1 cellular context compared by ENCODE assay signal in the genomic region with DNA sequence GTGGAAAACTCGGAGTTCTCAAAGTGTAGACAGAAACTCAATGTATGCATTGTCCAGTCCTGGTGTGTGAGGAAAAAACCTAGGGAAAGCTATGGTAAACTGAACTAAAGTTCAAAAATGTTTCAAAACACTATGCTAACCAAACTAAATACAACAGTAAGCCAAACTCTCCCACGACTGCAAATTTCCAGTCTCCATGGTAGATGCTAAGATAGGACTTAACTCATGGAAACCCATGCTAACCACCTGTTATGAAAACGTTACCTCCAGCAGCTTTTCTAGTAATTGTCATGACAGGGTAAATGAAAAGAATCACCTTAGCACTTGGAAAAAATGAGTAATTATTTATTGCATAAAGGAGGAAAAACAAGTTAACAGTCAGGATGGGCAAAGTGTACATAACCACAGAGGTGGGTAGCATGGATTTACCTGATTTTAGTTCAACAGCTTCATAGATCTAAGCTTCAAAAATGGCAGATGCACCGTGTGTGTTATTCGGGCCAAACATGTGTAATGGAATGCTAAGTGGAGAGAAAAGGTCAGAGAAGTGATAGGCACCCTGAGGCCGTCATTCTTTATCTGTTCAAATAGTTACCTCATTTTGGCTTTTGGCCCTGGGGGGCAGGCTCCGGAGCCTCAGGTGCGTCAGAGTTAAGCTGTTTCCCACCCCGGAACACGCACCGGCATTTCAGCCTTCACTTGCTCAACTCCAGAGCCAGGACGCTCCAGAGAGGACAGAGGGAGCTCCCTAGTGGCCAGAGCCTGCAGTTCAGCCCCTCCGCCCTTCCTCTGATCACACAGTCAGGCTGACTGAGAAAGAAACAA.
TF ChIP-seq lines count a peak whose summit lies in the region.

No MANE protein-coding gene starts in this region.

TF ChIP-seq in HepG2, 621 proteins besides CTCF, POLR2A, EP300 and RAD21 (continued from another document and continues in another):
- TF ChIP-seq, protein P1, sequence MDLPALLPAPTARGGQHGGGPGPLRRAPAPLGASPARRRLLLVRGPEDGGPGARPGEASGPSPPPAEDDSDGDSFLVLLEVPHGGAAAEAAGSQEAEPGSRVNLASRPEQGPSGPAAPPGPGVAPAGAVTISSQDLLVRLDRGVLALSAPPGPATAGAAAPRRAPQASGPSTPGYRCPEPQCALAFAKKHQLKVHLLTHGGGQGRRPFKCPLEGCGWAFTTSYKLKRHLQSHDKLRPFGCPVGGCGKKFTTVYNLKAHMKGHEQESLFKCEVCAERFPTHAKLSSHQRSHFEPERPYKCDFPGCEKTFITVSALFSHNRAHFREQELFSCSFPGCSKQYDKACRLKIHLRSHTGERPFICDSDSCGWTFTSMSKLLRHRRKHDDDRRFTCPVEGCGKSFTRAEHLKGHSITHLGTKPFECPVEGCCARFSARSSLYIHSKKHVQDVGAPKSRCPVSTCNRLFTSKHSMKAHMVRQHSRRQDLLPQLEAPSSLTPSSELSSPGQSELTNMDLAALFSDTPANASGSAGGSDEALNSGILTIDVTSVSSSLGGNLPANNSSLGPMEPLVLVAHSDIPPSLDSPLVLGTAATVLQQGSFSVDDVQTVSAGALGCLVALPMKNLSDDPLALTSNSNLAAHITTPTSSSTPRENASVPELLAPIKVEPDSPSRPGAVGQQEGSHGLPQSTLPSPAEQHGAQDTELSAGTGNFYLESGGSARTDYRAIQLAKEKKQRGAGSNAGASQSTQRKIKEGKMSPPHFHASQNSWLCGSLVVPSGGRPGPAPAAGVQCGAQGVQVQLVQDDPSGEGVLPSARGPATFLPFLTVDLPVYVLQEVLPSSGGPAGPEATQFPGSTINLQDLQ (CRISPR knock-in tag; IDR thresholded peaks at IDR 0.05): no peak
- TF ChIP-seq, protein P2, sequence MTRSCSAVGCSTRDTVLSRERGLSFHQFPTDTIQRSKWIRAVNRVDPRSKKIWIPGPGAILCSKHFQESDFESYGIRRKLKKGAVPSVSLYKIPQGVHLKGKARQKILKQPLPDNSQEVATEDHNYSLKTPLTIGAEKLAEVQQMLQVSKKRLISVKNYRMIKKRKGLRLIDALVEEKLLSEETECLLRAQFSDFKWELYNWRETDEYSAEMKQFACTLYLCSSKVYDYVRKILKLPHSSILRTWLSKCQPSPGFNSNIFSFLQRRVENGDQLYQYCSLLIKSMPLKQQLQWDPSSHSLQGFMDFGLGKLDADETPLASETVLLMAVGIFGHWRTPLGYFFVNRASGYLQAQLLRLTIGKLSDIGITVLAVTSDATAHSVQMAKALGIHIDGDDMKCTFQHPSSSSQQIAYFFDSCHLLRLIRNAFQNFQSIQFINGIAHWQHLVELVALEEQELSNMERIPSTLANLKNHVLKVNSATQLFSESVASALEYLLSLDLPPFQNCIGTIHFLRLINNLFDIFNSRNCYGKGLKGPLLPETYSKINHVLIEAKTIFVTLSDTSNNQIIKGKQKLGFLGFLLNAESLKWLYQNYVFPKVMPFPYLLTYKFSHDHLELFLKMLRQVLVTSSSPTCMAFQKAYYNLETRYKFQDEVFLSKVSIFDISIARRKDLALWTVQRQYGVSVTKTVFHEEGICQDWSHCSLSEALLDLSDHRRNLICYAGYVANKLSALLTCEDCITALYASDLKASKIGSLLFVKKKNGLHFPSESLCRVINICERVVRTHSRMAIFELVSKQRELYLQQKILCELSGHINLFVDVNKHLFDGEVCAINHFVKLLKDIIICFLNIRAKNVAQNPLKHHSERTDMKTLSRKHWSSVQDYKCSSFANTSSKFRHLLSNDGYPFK (CRISPR knock-in tag; IDR thresholded peaks at IDR 0.05; ENCODE audit: borderline replicate concordance): peak; percentile 66; the same call in 1 of the 2 replicates
- TF ChIP-seq ZNF225 (CRISPR knock-in tag; IDR thresholded peaks at IDR 0.05) (no peak), PAF1 (CRISPR knock-in tag; IDR thresholded peaks at IDR 0.05) (no peak; the same call in 1 of the 2 replicates), GTF2F1 (IDR thresholded peaks at IDR 0.05; ENCODE audit: low read length) (no peak), EED (CRISPR knock-in tag; IDR thresholded peaks at IDR 0.05) (peak; percentile 77; the same call in 1 of the 2 replicates), ZNF674 (CRISPR knock-in tag; IDR thresholded peaks at IDR 0.05; ENCODE audit: low read depth) (0 out of 2 replicates have a peak, but pooled peaks have one; percentile 53), ETV5 (CRISPR knock-in tag; IDR thresholded peaks at IDR 0.05; ENCODE audit: borderline replicate concordance) (peak; percentile 68; the same call in 1 of the 2 replicates), ZC3H13 (CRISPR knock-in tag; IDR thresholded peaks at IDR 0.05) (no peak), ZNF782 (CRISPR knock-in tag; IDR thresholded peaks at IDR 0.05; ENCODE audit: borderline replicate concordance) (peak; percentile 85; the same call in 1 of the 2 replicates), CEBPG (CRISPR knock-in tag; IDR thresholded peaks at IDR 0.05) (peak; percentile 92), ZNF790 (CRISPR knock-in tag; IDR thresholded peaks at IDR 0.05; ENCODE audit: borderline replicate concordance) (no peak), TCF12 (IDR thresholded peaks at IDR 0.05) (no peak), TCF12 (CRISPR knock-in tag; IDR thresholded peaks at IDR 0.05) (no peak), GATA4 (IDR thresholded peaks at IDR 0.05; ENCODE audit: borderline replicate concordance, low read depth) (no peak), NCOA5 (CRISPR knock-in tag; IDR thresholded peaks at IDR 0.05) (no peak), GLI4 (CRISPR knock-in tag; IDR thresholded peaks at IDR 0.05; ENCODE audit: borderline replicate concordance) (peak; percentile 37; the same call in 1 of the 2 replicates), HES4 (CRISPR knock-in tag; IDR thresholded peaks at IDR 0.05; ENCODE audit: borderline replicate concordance) (no peak), ZFP36L2 (CRISPR knock-in tag; IDR thresholded peaks at IDR 0.05) (no peak), ZNF136 (CRISPR knock-in tag; IDR thresholded peaks at IDR 0.05; ENCODE audit: low read depth) (no peak), ZNF335 (CRISPR knock-in tag; IDR thresholded peaks at IDR 0.05) (no peak), EEA1 (CRISPR knock-in tag; IDR thresholded peaks at IDR 0.05; ENCODE audit: borderline replicate concordance) (no peak), NCOA1 (CRISPR knock-in tag; IDR thresholded peaks at IDR 0.05) (0 out of 2 replicates have a peak, but pooled peaks have one; percentile 54), CENPX (CRISPR knock-in tag; IDR thresholded peaks at IDR 0.05) (no peak), ZFAT (CRISPR knock-in tag; conservative IDR thresholded peaks at IDR 0.05) (no peak), ZFP62 (CRISPR knock-in tag; IDR thresholded peaks at IDR 0.05) (no peak), YEATS2 (CRISPR knock-in tag; IDR thresholded peaks at IDR 0.05; ENCODE audit: borderline replicate concordance) (peak; percentile 71; the same call in 1 of the 2 replicates), MEIS2 (CRISPR knock-in tag; IDR thresholded peaks at IDR 0.05) (no peak; the same call in 1 of the 2 replicates), ZNF615 (CRISPR knock-in tag; IDR thresholded peaks at IDR 0.05; ENCODE audit: borderline replicate concordance) (no peak), ZNF124 (CRISPR knock-in tag; IDR thresholded peaks at IDR 0.05) (peak; percentile 75; the same call in 1 of the 2 replicates), HOXA5 (CRISPR knock-in tag; IDR thresholded peaks at IDR 0.05) (no peak), TBL1XR1 (IDR thresholded peaks at IDR 0.05; ENCODE audit: borderline replicate concordance, low read length, partially characterized antibody) (no peak), TEAD3 (CRISPR knock-in tag; optimal IDR thresholded peaks at IDR 0.05; ENCODE audit: borderline replicate concordance) (peak; percentile 84), ZNF776 (CRISPR knock-in tag; IDR thresholded peaks at IDR 0.05) (no peak), ZNF446 (CRISPR knock-in tag; IDR thresholded peaks at IDR 0.05) (0 out of 2 replicates have a peak, but pooled peaks have one; percentile 54), ADNP (CRISPR knock-in tag; IDR thresholded peaks at IDR 0.05) (no peak; the same call in 1 of the 2 replicates), ZNF570 (CRISPR knock-in tag; IDR thresholded peaks at IDR 0.05; ENCODE audit: borderline replicate concordance) (no peak), ZNF234 (CRISPR knock-in tag; conservative IDR thresholded peaks at IDR 0.05) (no peak), PHF5A (CRISPR knock-in tag; IDR thresholded peaks at IDR 0.05; ENCODE audit: low read depth, unreplicated experiment) (no peak), RXRA (CRISPR knock-in tag; IDR thresholded peaks at IDR 0.05) (peak; percentile 80), SP140L (CRISPR knock-in tag; IDR thresholded peaks at IDR 0.05; ENCODE audit: borderline replicate concordance) (no peak)
- TF ChIP-seq, protein P3, sequence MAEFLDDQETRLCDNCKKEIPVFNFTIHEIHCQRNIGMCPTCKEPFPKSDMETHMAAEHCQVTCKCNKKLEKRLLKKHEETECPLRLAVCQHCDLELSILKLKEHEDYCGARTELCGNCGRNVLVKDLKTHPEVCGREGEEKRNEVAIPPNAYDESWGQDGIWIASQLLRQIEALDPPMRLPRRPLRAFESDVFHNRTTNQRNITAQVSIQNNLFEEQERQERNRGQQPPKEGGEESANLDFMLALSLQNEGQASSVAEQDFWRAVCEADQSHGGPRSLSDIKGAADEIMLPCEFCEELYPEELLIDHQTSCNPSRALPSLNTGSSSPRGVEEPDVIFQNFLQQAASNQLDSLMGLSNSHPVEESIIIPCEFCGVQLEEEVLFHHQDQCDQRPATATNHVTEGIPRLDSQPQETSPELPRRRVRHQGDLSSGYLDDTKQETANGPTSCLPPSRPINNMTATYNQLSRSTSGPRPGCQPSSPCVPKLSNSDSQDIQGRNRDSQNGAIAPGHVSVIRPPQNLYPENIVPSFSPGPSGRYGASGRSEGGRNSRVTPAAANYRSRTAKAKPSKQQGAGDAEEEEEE (CRISPR knock-in tag; IDR thresholded peaks at IDR 0.05; ENCODE audit: borderline replicate concordance): no peak
- TF ChIP-seq, protein P4, sequence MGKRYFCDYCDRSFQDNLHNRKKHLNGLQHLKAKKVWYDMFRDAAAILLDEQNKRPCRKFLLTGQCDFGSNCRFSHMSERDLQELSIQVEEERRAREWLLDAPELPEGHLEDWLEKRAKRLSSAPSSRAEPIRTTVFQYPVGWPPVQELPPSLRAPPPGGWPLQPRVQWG (CRISPR knock-in tag; IDR thresholded peaks at IDR 0.05; ENCODE audit: borderline replicate concordance, low read depth): no peak
- TF ChIP-seq, protein P5, sequence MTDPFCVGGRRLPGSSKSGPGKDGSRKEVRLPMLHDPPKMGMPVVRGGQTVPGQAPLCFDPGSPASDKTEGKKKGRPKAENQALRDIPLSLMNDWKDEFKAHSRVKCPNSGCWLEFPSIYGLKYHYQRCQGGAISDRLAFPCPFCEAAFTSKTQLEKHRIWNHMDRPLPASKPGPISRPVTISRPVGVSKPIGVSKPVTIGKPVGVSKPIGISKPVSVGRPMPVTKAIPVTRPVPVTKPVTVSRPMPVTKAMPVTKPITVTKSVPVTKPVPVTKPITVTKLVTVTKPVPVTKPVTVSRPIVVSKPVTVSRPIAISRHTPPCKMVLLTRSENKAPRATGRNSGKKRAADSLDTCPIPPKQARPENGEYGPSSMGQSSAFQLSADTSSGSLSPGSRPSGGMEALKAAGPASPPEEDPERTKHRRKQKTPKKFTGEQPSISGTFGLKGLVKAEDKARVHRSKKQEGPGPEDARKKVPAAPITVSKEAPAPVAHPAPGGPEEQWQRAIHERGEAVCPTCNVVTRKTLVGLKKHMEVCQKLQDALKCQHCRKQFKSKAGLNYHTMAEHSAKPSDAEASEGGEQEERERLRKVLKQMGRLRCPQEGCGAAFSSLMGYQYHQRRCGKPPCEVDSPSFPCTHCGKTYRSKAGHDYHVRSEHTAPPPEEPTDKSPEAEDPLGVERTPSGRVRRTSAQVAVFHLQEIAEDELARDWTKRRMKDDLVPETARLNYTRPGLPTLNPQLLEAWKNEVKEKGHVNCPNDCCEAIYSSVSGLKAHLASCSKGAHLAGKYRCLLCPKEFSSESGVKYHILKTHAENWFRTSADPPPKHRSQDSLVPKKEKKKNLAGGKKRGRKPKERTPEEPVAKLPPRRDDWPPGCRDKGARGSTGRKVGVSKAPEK (CRISPR knock-in tag; IDR thresholded peaks at IDR 0.05; ENCODE audit: borderline replicate concordance): peak; percentile 24; the same call in 1 of the 2 replicates
- TF ChIP-seq, protein P6, sequence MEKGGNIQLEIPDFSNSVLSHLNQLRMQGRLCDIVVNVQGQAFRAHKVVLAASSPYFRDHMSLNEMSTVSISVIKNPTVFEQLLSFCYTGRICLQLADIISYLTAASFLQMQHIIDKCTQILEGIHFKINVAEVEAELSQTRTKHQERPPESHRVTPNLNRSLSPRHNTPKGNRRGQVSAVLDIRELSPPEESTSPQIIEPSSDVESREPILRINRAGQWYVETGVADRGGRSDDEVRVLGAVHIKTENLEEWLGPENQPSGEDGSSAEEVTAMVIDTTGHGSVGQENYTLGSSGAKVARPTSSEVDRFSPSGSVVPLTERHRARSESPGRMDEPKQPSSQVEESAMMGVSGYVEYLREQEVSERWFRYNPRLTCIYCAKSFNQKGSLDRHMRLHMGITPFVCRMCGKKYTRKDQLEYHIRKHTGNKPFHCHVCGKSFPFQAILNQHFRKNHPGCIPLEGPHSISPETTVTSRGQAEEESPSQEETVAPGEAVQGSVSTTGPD (CRISPR knock-in tag; IDR thresholded peaks at IDR 0.05): peak; percentile 89
- TF ChIP-seq, protein P7, sequence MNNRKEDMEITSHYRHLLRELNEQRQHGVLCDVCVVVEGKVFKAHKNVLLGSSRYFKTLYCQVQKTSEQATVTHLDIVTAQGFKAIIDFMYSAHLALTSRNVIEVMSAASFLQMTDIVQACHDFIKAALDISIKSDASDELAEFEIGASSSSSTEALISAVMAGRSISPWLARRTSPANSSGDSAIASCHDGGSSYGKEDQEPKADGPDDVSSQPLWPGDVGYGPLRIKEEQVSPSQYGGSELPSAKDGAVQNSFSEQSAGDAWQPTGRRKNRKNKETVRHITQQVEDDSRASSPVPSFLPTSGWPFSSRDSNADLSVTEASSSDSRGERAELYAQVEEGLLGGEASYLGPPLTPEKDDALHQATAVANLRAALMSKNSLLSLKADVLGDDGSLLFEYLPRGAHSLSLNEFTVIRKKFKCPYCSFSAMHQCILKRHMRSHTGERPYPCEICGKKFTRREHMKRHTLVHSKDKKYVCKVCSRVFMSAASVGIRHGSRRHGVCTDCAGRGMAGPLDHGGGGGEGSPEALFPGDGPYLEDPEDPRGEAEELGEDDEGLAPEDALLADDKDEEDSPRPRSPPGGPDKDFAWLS (CRISPR knock-in tag; IDR thresholded peaks at IDR 0.05; ENCODE audit: borderline replicate concordance): no peak
- TF ChIP-seq, protein P8, sequence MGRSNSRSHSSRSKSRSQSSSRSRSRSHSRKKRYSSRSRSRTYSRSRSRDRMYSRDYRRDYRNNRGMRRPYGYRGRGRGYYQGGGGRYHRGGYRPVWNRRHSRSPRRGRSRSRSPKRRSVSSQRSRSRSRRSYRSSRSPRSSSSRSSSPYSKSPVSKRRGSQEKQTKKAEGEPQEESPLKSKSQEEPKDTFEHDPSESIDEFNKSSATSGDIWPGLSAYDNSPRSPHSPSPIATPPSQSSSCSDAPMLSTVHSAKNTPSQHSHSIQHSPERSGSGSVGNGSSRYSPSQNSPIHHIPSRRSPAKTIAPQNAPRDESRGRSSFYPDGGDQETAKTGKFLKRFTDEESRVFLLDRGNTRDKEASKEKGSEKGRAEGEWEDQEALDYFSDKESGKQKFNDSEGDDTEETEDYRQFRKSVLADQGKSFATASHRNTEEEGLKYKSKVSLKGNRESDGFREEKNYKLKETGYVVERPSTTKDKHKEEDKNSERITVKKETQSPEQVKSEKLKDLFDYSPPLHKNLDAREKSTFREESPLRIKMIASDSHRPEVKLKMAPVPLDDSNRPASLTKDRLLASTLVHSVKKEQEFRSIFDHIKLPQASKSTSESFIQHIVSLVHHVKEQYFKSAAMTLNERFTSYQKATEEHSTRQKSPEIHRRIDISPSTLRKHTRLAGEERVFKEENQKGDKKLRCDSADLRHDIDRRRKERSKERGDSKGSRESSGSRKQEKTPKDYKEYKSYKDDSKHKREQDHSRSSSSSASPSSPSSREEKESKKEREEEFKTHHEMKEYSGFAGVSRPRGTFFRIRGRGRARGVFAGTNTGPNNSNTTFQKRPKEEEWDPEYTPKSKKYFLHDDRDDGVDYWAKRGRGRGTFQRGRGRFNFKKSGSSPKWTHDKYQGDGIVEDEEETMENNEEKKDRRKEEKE (IDR thresholded peaks at IDR 0.05): no peak
